ENCODE assay signal across 31 cellular contexts in the genomic region with DNA sequence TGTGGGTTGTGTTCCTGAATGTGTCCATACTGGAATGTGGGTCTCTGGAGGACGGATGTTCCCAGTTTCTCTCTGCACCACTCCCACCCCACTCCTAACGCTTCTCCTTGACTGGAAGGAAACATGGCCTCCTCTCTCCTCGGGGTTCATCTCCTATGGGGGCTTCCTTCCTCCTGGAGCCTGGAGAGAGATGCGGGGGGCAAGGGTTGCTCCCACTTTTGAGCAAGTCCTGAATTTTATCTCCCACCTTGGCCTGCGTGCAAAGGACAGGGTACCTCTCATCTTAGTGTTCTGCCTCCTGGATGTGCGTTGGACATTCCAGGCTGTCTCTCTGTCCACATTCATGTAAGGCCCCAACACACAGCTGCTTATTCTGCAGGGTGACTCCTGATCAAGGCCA.
"Had no signal": no experiment of that assay in that cellular context is flagged by ENCODE, and none has a peak within 500 bp of the region (broad histone marks: within the 10 kb centered on the region; RNA-seq: fewer than 3 reads in every experiment).

No MANE protein-coding gene starts in this region.

- H3K9me2 ChIP-seq: SK-N-SH had no signal

- H3K27ac Mint-ChIP-seq: activated CD4-positive, alpha-beta T cell treated with anti-CD3 and anti-CD28 coated beads, Interleukin-2, amount 10 ng/mL, durations not matched to agents 24 days and 14 days; activated CD8-positive, alpha-beta T cell treated with anti-CD3 and anti-CD28 coated beads for 36 hours; activated naive CD8-positive, alpha-beta T cell treated with anti-CD3 and anti-CD28 coated beads, Interleukin-2, amount 10 ng/mL, durations not matched to agents 7 days and 5 days; activated T-cell treated with anti-CD3 and anti-CD28 coated beads, Interleukin-2, amount 50 U/mL, for 72 hours; activated T-helper 17 cell treated with anti-CD3 and anti-CD28 coated beads, Interleukin-2, amount 50 U/mL, for 72 hours; T-helper 1 cell treated with Interleukin-12 subunit alpha and Interleukin-12 subunit beta and Interleukin-4 antibody, amounts not matched to agents 30 μg/mL and 1 μg/mL, for 36 hours; T-helper 2 cell treated with Interferon-gamma antibody and Interleukin-4, amounts not matched to agents 5 μg/mL and 100 μg/mL, for 36 hours had no signal

- FAIRE-seq: astrocyte, TTC549 had no signal

- H3K4me1 Mint-ChIP-seq: activated CD4-positive, alpha-beta T cell treated with anti-CD3 and anti-CD28 coated beads, Interleukin-2, amount 10 ng/mL, durations not matched to agents 24 days and 14 days; activated T-helper 17 cell treated with anti-CD3 and anti-CD28 coated beads, Interleukin-2, amount 50 U/mL, for 72 hours had no signal

- H3K27me3 ChIP-seq: body of pancreas, SJSA1 had no signal

- H3K4me3 Mint-ChIP-seq: activated CD4-positive, alpha-beta T cell treated with anti-CD3 and anti-CD28 coated beads, Interleukin-2, amount 10 ng/mL, durations not matched to agents 24 days and 14 days; activated CD8-positive, alpha-beta T cell treated with anti-CD3 and anti-CD28 coated beads for 36 hours; activated naive CD4-positive, alpha-beta T cell treated with anti-CD3 and anti-CD28 coated beads, Interleukin-2, amount 50 U/mL, for 24 hours; activated naive CD8-positive, alpha-beta T cell treated with anti-CD3 and anti-CD28 coated beads, Interleukin-2, amount 10 ng/mL, durations not matched to agents 7 days and 5 days; activated T-cell treated with anti-CD3 and anti-CD28 coated beads, Interleukin-2, amount 50 U/mL, for 72 hours; activated T-helper 17 cell treated with anti-CD3 and anti-CD28 coated beads, Interleukin-2, amount 50 U/mL, for 72 hours; T-helper 1 cell treated with Interleukin-12 subunit alpha and Interleukin-12 subunit beta and Interleukin-4 antibody, amounts not matched to agents 30 μg/mL and 1 μg/mL, for 36 hours; T-helper 2 cell treated with Interferon-gamma antibody and Interleukin-4, amounts not matched to agents 5 μg/mL and 100 μg/mL, for 36 hours had no signal

- H3K9ac ChIP-seq: KMS-11, SK-N-SH had no signal

- ATAC-seq: activated CD8-positive, alpha-beta T cell treated with anti-CD3 and anti-CD28 coated beads for 36 hours; activated T-cell treated with anti-CD3 and anti-CD28 coated beads, Interleukin-2, amount 50 U/mL, for 72 hours; activated T-helper 17 cell treated with anti-CD3 and anti-CD28 coated beads, Interleukin-2, amount 50 U/mL, for 72 hours; body of pancreas; Panc1 had no signal

- DNase-seq: activated CD4-positive, alpha-beta T cell treated with anti-CD3 and anti-CD28 coated beads, Interleukin-2, amount 10 ng/mL, durations not matched to agents 24 days and 14 days; activated CD4-positive, alpha-beta T cell treated with anti-CD3 and anti-CD28 coated beads, Interleukin-2, amount 50 U/mL, for 4 hours; activated CD8-positive, alpha-beta T cell treated with anti-CD3 and anti-CD28 coated beads for 36 hours; activated effector memory CD4-positive, alpha-beta T cell treated with anti-CD3 and anti-CD28 coated beads, Interleukin-2, amount 50 U/mL, for 16 hours; activated naive CD4-positive, alpha-beta T cell; activated naive CD8-positive, alpha-beta T cell treated with anti-CD3 and anti-CD28 coated beads, Interleukin-2, amount 10 ng/mL, durations not matched to agents 7 days and 5 days; activated T-cell treated with anti-CD3 and anti-CD28 coated beads, Interleukin-2, amount 50 U/mL, for 1 hour; activated T-cell treated with anti-CD3 and anti-CD28 coated beads, Interleukin-2, amount 50 U/mL, for 72 hours; amygdala; body of pancreas; MM.1S; MV-4-11; NCI-H1092; NCI-H1436 treated with DMSO at 0.1 percent for 48 hours; NCI-H1694 treated with DMSO at 0.1 percent for 48 hours; NCI-H2029; NCI-H345; NCI-H524 treated with DMSO at 0.1 percent for 48 hours; RPMI8226; SHP77 treated with DMSO at 0.1 percent for 48 hours; SK-N-SH had no signal

- H3K27ac ChIP-seq: body of pancreas, breast epithelium, KMS-11, SJSA1 had no signal

- H3K4me3 ChIP-seq: body of pancreas, breast epithelium, SJSA1 had no signal

- H3K9me3 ChIP-seq: body of pancreas, breast epithelium, SJSA1, SK-N-SH had no signal

- H3K9me3 Mint-ChIP-seq: activated CD4-positive, alpha-beta T cell treated with anti-CD3 and anti-CD28 coated beads, Interleukin-2, amount 10 ng/mL, durations not matched to agents 24 days and 14 days; activated CD8-positive, alpha-beta T cell treated with anti-CD3 and anti-CD28 coated beads for 36 hours; activated naive CD4-positive, alpha-beta T cell treated with anti-CD3 and anti-CD28 coated beads, Interleukin-2, amount 50 U/mL, for 24 hours; activated naive CD8-positive, alpha-beta T cell treated with anti-CD3 and anti-CD28 coated beads, Interleukin-2, amount 10 ng/mL, durations not matched to agents 7 days and 5 days; activated T-cell treated with anti-CD3 and anti-CD28 coated beads, Interleukin-2, amount 50 U/mL, for 72 hours; activated T-helper 17 cell treated with anti-CD3 and anti-CD28 coated beads, Interleukin-2, amount 50 U/mL, for 72 hours; T-helper 1 cell treated with Interleukin-12 subunit alpha and Interleukin-12 subunit beta and Interleukin-4 antibody, amounts not matched to agents 30 μg/mL and 1 μg/mL, for 36 hours; T-helper 2 cell treated with Interferon-gamma antibody and Interleukin-4, amounts not matched to agents 5 μg/mL and 100 μg/mL, for 36 hours had no signal

- H3K36me3 ChIP-seq: breast epithelium, SJSA1 had no signal

- H3K4me1 ChIP-seq: body of pancreas, breast epithelium, SJSA1 had no signal

- H3K4me2 ChIP-seq: KMS-11, SK-N-SH had no signal

- H3K36me3 Mint-ChIP-seq: activated naive CD4-positive, alpha-beta T cell treated with anti-CD3 and anti-CD28 coated beads, Interleukin-2, amount 50 U/mL, for 24 hours; activated naive CD8-positive, alpha-beta T cell treated with anti-CD3 and anti-CD28 coated beads, Interleukin-2, amount 10 ng/mL, durations not matched to agents 7 days and 5 days had no signal
